ENCODE assay signal across 25 cellular contexts in genomic region chr20:5636841-5637240, GRCh38.
"Had no signal": no experiment of that assay in that cellular context is flagged by ENCODE, and none has a peak within 500 bp of the region (broad histone marks: within the 10 kb centered on the region; RNA-seq: fewer than 3 reads in every experiment).

No MANE protein-coding gene starts in this region.

- DNase-seq: KBM-7, MV-4-11, NCI-H1048, NCI-H1105, NCI-H1417, NCI-H1436 treated with DMSO at 0.1 percent for 48 hours, NCI-H187, NCI-H2029, NCI-H2081 treated with DMSO at 0.1 percent for 48 hours, NCI-H2171, NCI-H226, NCI-H446, NCI-H510A, NCI-H524 treated with DMSO at 0.1 percent for 48 hours, NCI-H69, NCI-H774, OCI-M1, PC-9, Peyer's patch, SHP77 treated with DMSO at 0.1 percent for 48 hours, SJCRH30 had no signal

- H3K4me3 ChIP-seq: PC-9, Peyer's patch, SJCRH30 had no signal

- H3K27me3 Mint-ChIP-seq: IgD-negative memory B cell had no signal

- H3K4me2 ChIP-seq: PC-9 had no signal

- H3K4me3 Mint-ChIP-seq: IgD-negative memory B cell had no signal

- H3K4me1 ChIP-seq: SJCRH30 had no signal

- H3K27me3 ChIP-seq: Peyer's patch, SJCRH30 had no signal

- ATAC-seq: Right ventricle myocardium inferior, SK-N-SH treated with all-trans-retinoic acid at 6 μM for 48 hours had no signal

- H2AFZ ChIP-seq: PC-9 had no signal

- H3K27ac ChIP-seq: HL-60, PC-9, Peyer's patch, SJCRH30 had no signal

- H3K36me3 ChIP-seq: Peyer's patch, SJCRH30 had no signal

- H3K9me3 ChIP-seq: Peyer's patch, SJCRH30 had no signal
